25 cellular contexts compared by ENCODE assay signal in the genomic region with DNA sequence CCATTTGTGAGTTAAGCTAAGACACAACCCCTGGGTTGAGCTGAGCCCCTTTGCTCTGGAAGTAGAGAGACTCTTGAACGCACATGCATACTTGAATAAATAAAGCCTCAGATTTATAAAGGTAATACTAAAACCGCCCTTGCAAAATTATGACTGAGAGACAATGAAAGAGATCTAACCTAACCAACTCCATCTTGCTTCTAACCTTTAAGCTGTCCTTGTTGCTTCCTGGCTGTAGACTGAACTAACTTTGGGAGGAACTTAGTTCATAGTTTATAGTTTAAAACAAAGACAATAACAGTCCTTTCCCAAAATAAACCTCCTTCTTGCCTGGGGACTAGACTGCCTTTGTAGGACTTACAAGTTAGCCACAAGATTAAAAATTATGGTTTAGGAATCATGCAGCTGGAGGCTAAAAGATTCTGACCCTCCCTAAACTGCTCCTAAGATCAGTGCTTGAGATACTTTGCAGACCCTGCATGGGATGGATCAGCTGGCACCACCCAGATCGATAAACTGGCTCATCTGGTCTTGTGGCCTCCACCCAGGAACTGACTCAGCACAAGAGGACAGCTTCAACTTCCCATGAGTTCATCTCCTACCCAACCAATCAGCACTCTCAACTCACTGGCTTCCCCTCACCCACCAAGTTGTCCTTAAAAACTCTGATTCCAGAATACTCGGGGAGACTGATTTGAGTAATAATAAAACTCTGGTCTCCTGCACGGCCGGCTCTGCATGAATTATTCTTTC.
"Had no signal": no experiment of that assay in that cellular context is flagged by ENCODE, and none has a peak within 500 bp of the region (broad histone marks: within the 10 kb centered on the region; RNA-seq: fewer than 3 reads in every experiment).

No MANE protein-coding gene starts in this region.

- FAIRE-seq: endothelial cell of umbilical vein, frontal cortex, keratinocyte, small intestine had no signal

- H3K36me3 ChIP-seq: adrenal gland, cardiac muscle cell, suprapubic skin, transverse colon, uterus had no signal

- H3K9me3 ChIP-seq: adrenal gland, psoas muscle, suprapubic skin, transverse colon, uterus had no signal

- H3K27ac ChIP-seq: adrenal gland, cardiac muscle cell, suprapubic skin, transverse colon, uterus had no signal

- H3K4me1 ChIP-seq: adrenal gland, suprapubic skin, transverse colon, uterus had no signal

- H3K4me3 ChIP-seq: adrenal gland, cardiac muscle cell, lung, psoas muscle, suprapubic skin, transverse colon, uterus had no signal

- ATAC-seq: activated CD4-positive, CD25-positive, alpha-beta regulatory T cell treated with anti-CD3 and anti-CD28 coated beads, Interleukin-2, amount 50 U/mL, for 24 hours; activated naive CD4-positive, alpha-beta T cell treated with anti-CD3 and anti-CD28 coated beads, Interleukin-2, amount 50 U/mL, for 72 hours; psoas muscle; right cardiac atrium; stimulated activated naive CD8-positive, alpha-beta T cell treated with anti-CD3 and anti-CD28 coated beads, Interleukin-15, amount 100 ng/mL, for 72 hours had no signal

- DNase-seq: activated CD8-positive, alpha-beta memory T cell treated with anti-CD3 and anti-CD28 coated beads for 24 hours; activated CD8-positive, alpha-beta memory T cell treated with anti-CD3 and anti-CD28 coated beads, Interleukin-2, amount 50 U/mL, for 48 hours; activated gamma-delta T cell; adrenal gland; dermis blood vessel endothelial cell; effector memory CD4-positive, alpha-beta T cell; midbrain; psoas muscle; right cardiac atrium; small intestine; stimulated activated CD4-positive, alpha-beta T cell treated with anti-CD3 and anti-CD28 coated beads, Interleukin-15, amount 100 ng/mL, for 24 hours; stimulated activated CD4-positive, alpha-beta T cell treated with anti-CD3 and anti-CD28 coated beads, Interleukin-4, amount 100 ng/mL, for 1 hour; stimulated activated naive CD8-positive, alpha-beta T cell treated with anti-CD3 and anti-CD28 coated beads, Interleukin-15, amount 100 ng/mL, for 72 hours; T-helper 1 cell; T1000; transverse colon; uterus had no signal

- H3K27me3 ChIP-seq: adrenal gland, cardiac muscle cell, suprapubic skin, transverse colon, uterus had no signal
